ENCODE assay signal across 9 cellular contexts in genomic region chr11:93169950-93170561, GRCh38. TPM values are rescaled to one million over a fixed set of nuclear protein-coding genes. Genes with fewer than 3 reads are reported as not detected.
A peak's percentile ranks its signal among the peaks of the same experiment; 100 is the strongest.
DNase-seq lines count a peak whose midpoint lies in the region; ATAC-seq and TF ChIP-seq lines count a peak whose summit lies in the region.
"Had no signal": no experiment of that assay in that cellular context is flagged by ENCODE, and none has a peak within 500 bp of the region (broad histone marks: within the 10 kb centered on the region; RNA-seq: fewer than 3 reads in every experiment).

No MANE protein-coding gene starts in this region.

- 37 to 40% methylated on average over 2 of the region's 2 CpGs for WGBS in body of pancreas, 2 donors

- no peak for DNase-seq in DND-41
- no peak for DNase-seq in body of pancreas
- peak; percentile 11 for DNase-seq in midbrain (lab: John Stamatoyannopoulos, UW)
- no peak for DNase-seq in stimulated activated naive CD4-positive, alpha-beta T cell treated with Interleukin-2 at 50 U/mL for 16 hours (lab: John Stamatoyannopoulos, UW)
- DNase-seq: activated naive CD8-positive, alpha-beta T cell treated with anti-CD3 and anti-CD28 coated beads, Interleukin-2, amount 10 ng/mL, durations not matched to agents 7 days and 5 days had no signal

- TF ChIP-seq EP300 in Ishikawa (IDR thresholded peaks at IDR 0.05; ENCODE audit: borderline replicate concordance) = no peak

- H3K4me3 ChIP-seq in DND-41 (ENCODE audit: low read depth in 1 of 2, low read length in 2 of 2) (no peak overlapping the region), body of pancreas (no peak overlapping the region)

- no peak overlapping the region for H3K9ac ChIP-seq in DND-41 (ENCODE audit: low read depth, low read length)

- H3K4me2 ChIP-seq in DND-41 (ENCODE audit: insufficient read depth, low read length) = no peak overlapping the region

- H3K27ac ChIP-seq in DND-41 (ENCODE audit: low read length) (no peak overlapping the region), body of pancreas (no peak overlapping the region)

- TF ChIP-seq RAD21 in Ishikawa (IDR thresholded peaks at IDR 0.05; ENCODE audit: low read depth) = peak; percentile 36

- ATAC-seq in DND-41 (ENCODE audit: insufficient read depth, low read depth) = no peak
- no peak for ATAC-seq in body of pancreas
- no peak for ATAC-seq in HG02973 (IDR thresholded peaks at IDR 0.05; ENCODE audit: unreplicated experiment)
- no peak for ATAC-seq in GM21737 (IDR thresholded peaks at IDR 0.05; ENCODE audit: unreplicated experiment)
- ATAC-seq in HG02884 (IDR thresholded peaks at IDR 0.05; ENCODE audit: unreplicated experiment) = no peak

- H3K79me2 ChIP-seq in DND-41 (ENCODE audit: insufficient read depth, low read length) = no peaks in the 10 kb centered on the region

- intact Hi-C loops in body of pancreas (cut with DNase I) = no loop called here

- no peak for TF ChIP-seq POLR2A in body of pancreas (IDR thresholded peaks at IDR 0.05)

- H4K20me1 ChIP-seq in DND-41 (ENCODE audit: insufficient read depth, low read length) = no peaks in the 10 kb centered on the region

- TF ChIP-seq CTCF in DND-41 (IDR thresholded peaks at IDR 0.05; ENCODE audit: borderline replicate concordance, extremely low read depth, low read length, poor library complexity, severe bottlenecking) = peak; percentile 47
- peak in 6 of 7 experiments; percentile 24 to 48 (median 37) for TF ChIP-seq CTCF in body of pancreas (IDR thresholded peaks at IDR 0.05)

- no peak overlapping the region for H2AFZ ChIP-seq in DND-41 (ENCODE audit: low read depth, low read length)

- peaks cover 21% of the 10 kb centered on the region for H3K36me3 ChIP-seq in DND-41 (ENCODE audit: insufficient read depth, low read length)
- no peaks in the 10 kb centered on the region for H3K36me3 ChIP-seq in body of pancreas (replicated peaks in 1 of 2; ENCODE audit: insufficient read depth in 1 of 2, low read depth in 2 of 2)

- H3K27me3 ChIP-seq in DND-41 (ENCODE audit: insufficient read depth, low read length, poor library complexity) (no peaks in the 10 kb centered on the region), body of pancreas (no peaks in the 10 kb centered on the region)

- H3K9me3 ChIP-seq in DND-41 (ENCODE audit: insufficient read depth, low read length, severe bottlenecking) = no peaks in the 10 kb centered on the region
- no peaks in the 10 kb centered on the region for H3K9me3 ChIP-seq in body of pancreas

- H3K4me1 ChIP-seq in DND-41 (ENCODE audit: insufficient read depth, low read length) = no peaks in the 10 kb centered on the region
- H3K4me1 ChIP-seq in body of pancreas = no peaks in the 10 kb centered on the region

TF ChIP-seq in Ishikawa, 13 proteins besides CTCF, POLR2A, EP300 and RAD21:
- TF ChIP-seq USF1 (IDR thresholded peaks at IDR 0.05) = no peak
- TF ChIP-seq TAF1 (IDR thresholded peaks at IDR 0.05; ENCODE audit: low read depth) = no peak
- no peak for TF ChIP-seq ZBTB7A (IDR thresholded peaks at IDR 0.05; ENCODE audit: low read depth)
- TF ChIP-seq CREB1 (IDR thresholded peaks at IDR 0.05; ENCODE audit: low read depth) = no peak
- TF ChIP-seq YY1 (IDR thresholded peaks at IDR 0.05; ENCODE audit: low read depth) = no peak
- TF ChIP-seq MAX (IDR thresholded peaks at IDR 0.05) = no peak
- no peak for TF ChIP-seq NFIC (IDR thresholded peaks at IDR 0.05)
- TF ChIP-seq REST (IDR thresholded peaks at IDR 0.05; ENCODE audit: low read depth) = no peak
- no peak for TF ChIP-seq TCF12 (IDR thresholded peaks at IDR 0.05; ENCODE audit: low read depth)
- no peak for TF ChIP-seq FOXM1 (IDR thresholded peaks at IDR 0.05; ENCODE audit: borderline replicate concordance, low read depth)

RNA-seq across cellular contexts. Expression of gene SLC36A4, which starts 27.7 kb away (rescaled TPM):
- total RNA-seq in body of pancreas = 10 to 100 TPM; 10.9 to 17.8 TPM
